In the genomic region with DNA sequence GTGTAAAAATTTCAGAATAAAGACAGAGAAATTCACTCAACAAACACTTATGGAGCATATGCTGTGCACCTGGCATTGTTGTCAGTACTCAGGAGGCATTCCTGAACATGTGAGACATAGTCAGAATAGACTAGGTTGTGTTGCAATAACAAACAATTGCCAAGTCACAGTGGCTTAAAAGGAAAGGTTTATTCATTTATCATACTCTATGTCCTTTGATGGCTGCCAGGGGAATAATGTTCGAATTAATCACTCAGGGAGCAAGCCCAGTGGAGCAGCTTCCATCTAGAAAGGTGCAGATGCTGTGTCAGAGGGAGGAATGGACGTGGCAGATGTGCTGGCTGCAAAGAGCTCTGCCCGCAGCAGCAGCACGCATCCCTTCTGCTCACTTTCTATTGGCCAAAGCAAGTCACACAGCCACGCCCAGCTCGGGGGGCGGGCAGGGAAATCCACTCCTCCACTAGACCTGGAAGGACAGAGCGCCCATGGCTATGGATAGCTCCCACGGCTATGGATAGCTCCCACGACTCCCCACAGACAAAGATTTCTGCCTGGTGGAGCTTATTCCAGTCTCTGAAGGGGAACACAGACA, we compare ENCODE assay signal across 12 cellular contexts.
"Had no signal": no experiment of that assay in that cellular context is flagged by ENCODE, and none has a peak within 500 bp of the region (broad histone marks: within the 10 kb centered on the region; RNA-seq: fewer than 3 reads in every experiment).

No MANE protein-coding gene starts in this region.

- H3K27ac Mint-ChIP-seq: activated naive CD4-positive, alpha-beta T cell treated with anti-CD3 and anti-CD28 coated beads, Interleukin-2, amount 50 U/mL, for 24 hours; stimulated activated naive CD8-positive, alpha-beta T cell treated with anti-CD3 and anti-CD28 coated beads, Interleukin-15, Interleukin-2, amounts not matched to agents 100 ng/mL and 50 ng/mL, for 24 hours had no signal

- H3K36me3 ChIP-seq: gastroesophageal sphincter, ovary had no signal

- H3K4me1 ChIP-seq: gastroesophageal sphincter had no signal

- H3K27me3 Mint-ChIP-seq: activated naive CD4-positive, alpha-beta T cell treated with anti-CD3 and anti-CD28 coated beads, Interleukin-2, amount 50 U/mL, for 24 hours; stimulated activated naive CD8-positive, alpha-beta T cell treated with anti-CD3 and anti-CD28 coated beads, Interleukin-15, Interleukin-2, amounts not matched to agents 100 ng/mL and 50 ng/mL, for 24 hours had no signal

- DNase-seq: activated CD4-positive, alpha-beta T cell treated with anti-CD3 and anti-CD28 coated beads, Interleukin-2, amount 50 U/mL, for 4 hours; activated T-cell treated with anti-CD3 and anti-CD28 coated beads, Interleukin-2, amount 50 U/mL, for 1 hour; amniotic stem cell; dorsolateral prefrontal cortex; kidney glomerular epithelial cell; ovary; retina; stimulated activated CD4-positive, alpha-beta T cell treated with anti-CD3 and anti-CD28 coated beads, Interleukin-4, amount 100 ng/mL, for 1 hour had no signal

- H3K4me3 Mint-ChIP-seq: activated naive CD4-positive, alpha-beta T cell treated with anti-CD3 and anti-CD28 coated beads, Interleukin-2, amount 50 U/mL, for 24 hours; stimulated activated naive CD8-positive, alpha-beta T cell treated with anti-CD3 and anti-CD28 coated beads, Interleukin-15, Interleukin-2, amounts not matched to agents 100 ng/mL and 50 ng/mL, for 24 hours had no signal

- H3K9me3 ChIP-seq: gastroesophageal sphincter, ovary had no signal

- H3K27me3 ChIP-seq: gastroesophageal sphincter, ovary had no signal

- H3K36me3 Mint-ChIP-seq: activated naive CD4-positive, alpha-beta T cell treated with anti-CD3 and anti-CD28 coated beads, Interleukin-2, amount 50 U/mL, for 24 hours had no signal

- H3K27ac ChIP-seq: dorsolateral prefrontal cortex, gastroesophageal sphincter, ovary had no signal

- ATAC-seq: activated CD4-positive, CD25-positive, alpha-beta regulatory T cell treated with anti-CD3 and anti-CD28 coated beads, Interleukin-2, amount 50 U/mL, for 24 hours; gastroesophageal sphincter had no signal

- H3K9me3 Mint-ChIP-seq: activated naive CD4-positive, alpha-beta T cell treated with anti-CD3 and anti-CD28 coated beads, Interleukin-2, amount 50 U/mL, for 24 hours had no signal

- H3K4me3 ChIP-seq: dorsolateral prefrontal cortex, gastroesophageal sphincter, ovary had no signal

- H3K4me1 Mint-ChIP-seq: activated naive CD4-positive, alpha-beta T cell treated with anti-CD3 and anti-CD28 coated beads, Interleukin-2, amount 50 U/mL, for 24 hours had no signal
